In the genomic region with DNA sequence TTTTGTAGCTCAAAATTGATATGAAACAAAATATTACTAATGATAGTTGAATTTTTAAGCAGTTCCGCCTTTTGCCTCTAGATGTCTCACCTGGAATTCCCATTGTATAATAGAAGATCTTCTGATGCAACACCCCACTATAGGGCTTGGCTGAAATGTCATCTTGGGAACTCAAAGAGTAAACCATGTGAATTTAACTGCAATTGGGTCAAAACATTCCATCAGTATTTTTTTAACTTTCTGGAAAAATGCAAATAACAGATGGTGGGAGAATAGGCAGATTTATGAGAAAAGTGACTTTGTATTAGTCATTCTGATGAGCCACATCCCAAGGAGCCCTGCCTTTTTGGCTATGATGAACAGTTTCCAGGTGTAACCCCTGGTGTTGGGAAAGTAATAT, we compare ENCODE assay signal across 8 cellular contexts.
DNase-seq lines count a peak whose midpoint lies in the region; ATAC-seq and TF ChIP-seq lines count a peak whose summit lies in the region.

No MANE protein-coding gene starts in this region.

- TF ChIP-seq CTCF in AG10803 (conservative IDR thresholded peaks at IDR 0.05; ENCODE audit: low read length): peak; percentile 88

- DNase-seq in AG10803 (ENCODE audit: low read depth): peak; percentile 94
- DNase-seq in NCI-H774 (lab: John Stamatoyannopoulos, UW): peak; percentile 2
- peak; percentile 64 for DNase-seq in cerebellar cortex (ENCODE audit: low spot score)
- DNase-seq in lung microvascular endothelial cell (ENCODE audit: low read depth in 2 of 2): peak; percentile 32 to 39
- DNase-seq in NCI-H524 treated with DMSO at 0.1 percent for 48 hours (lab: John Stamatoyannopoulos, UW): no peak
- DNase-seq in anterior cingulate cortex (lab: John Stamatoyannopoulos, UW): no peak

- H3K4me3 ChIP-seq in AG10803 (ENCODE audit: low read length): no peak overlapping the region

- TF ChIP-seq POLR2A in GM18505 (IDR thresholded peaks at IDR 0.05; ENCODE audit: borderline replicate concordance, extremely low read depth, insufficient read depth, insufficient read length): no peak

- ATAC-seq in GM18505 (IDR thresholded peaks at IDR 0.05; ENCODE audit: unreplicated experiment) (peak; percentile 70), HG03025 (IDR thresholded peaks at IDR 0.05; ENCODE audit: low FRiP score, unreplicated experiment) (peak; percentile 59)

Comparison
In these comparisons a context has a peak if more than half of its experiments do, and no peak if none do; other contexts are left out.
1. DNase-seq: peak in AG10803 (single experiment), NCI-H774 (single experiment), cerebellar cortex (single experiment) and lung microvascular endothelial cell (2 of 2); none in NCI-H524 treated with DMSO at 0.1 percent for 48 hours (single experiment) and anterior cingulate cortex (0 of 58).